ENCODE assay signal across 9 cellular contexts in genomic region chr5:1921711-1922110, GRCh38. TPM values are rescaled to one million over a fixed set of nuclear protein-coding genes. Genes with fewer than 3 reads are reported as not detected.
"Had no signal": no experiment of that assay in that cellular context is flagged by ENCODE, and none has a peak within 500 bp of the region (broad histone marks: within the 10 kb centered on the region; RNA-seq: fewer than 3 reads in every experiment).

No MANE protein-coding gene starts in this region.

- H3K9me3 Mint-ChIP-seq: GM23338, H9 had no signal

- DNase-seq: H9, HCEC 1CT, IMR-90, KBM-7 had no signal

- FAIRE-seq: H1, H54 had no signal

- H3K4me3 ChIP-seq: GM23338 had no signal

- H3K27ac ChIP-seq: HL-60 had no signal

- H3K4me1 Mint-ChIP-seq: H9 had no signal

- H3K4me3 Mint-ChIP-seq: GM23338, H9 had no signal

- H3K27ac Mint-ChIP-seq: GM23338, H9 had no signal

RNA-seq across cellular contexts. Expression of gene IRX4, which starts 39.0 kb away (rescaled TPM):
- total RNA-seq: HT1080, IMR-90 had no signal
